Comparison of ENCODE assay signal across 15 cellular contexts in the genomic region with DNA sequence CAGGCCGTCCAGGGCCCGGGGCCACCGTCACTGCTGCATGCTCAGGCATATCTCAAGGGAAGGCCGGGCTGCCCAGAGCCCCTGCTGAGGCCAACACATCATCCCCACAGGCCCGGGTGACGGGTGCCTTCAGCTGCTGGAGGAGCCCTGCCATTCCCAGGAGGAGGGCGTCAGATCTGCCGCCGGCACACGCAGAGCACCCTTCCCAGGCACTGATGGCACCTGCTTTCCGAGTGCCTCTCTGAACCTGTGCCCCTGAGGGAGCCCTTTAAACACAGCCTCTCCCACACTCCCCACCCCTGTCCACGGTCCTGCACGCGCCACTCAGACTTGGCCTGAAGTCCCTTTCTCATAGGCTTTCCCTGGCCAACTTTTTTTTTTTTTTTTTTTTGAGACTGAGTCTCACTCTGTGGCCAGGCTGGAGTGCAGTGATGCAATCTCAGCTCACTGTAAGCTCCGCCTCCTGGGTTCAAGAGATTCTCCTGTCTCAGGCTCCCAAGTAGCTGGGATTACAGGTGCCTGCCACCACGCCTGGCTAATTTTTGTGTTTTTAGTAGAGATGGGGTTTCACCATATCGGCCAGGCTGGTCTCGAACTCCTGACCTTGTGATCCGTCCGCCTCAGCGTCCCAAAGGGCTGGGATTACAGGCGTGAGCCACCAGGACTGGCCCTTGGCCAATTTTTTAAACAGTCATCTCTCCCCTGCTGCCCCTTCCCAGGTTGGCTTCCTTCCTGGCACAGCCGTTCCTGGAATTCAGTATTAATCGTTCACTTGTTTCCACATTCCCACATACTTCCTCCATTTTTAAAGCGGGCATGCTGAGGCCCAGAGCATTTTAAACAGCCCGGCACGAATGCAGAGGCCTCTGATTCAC.
DNase-seq lines count a peak whose midpoint lies in the region; ATAC-seq and TF ChIP-seq lines count a peak whose summit lies in the region.
"Had no signal": no experiment of that assay in that cellular context is flagged by ENCODE, and none has a peak within 500 bp of the region (broad histone marks: within the 10 kb centered on the region; RNA-seq: fewer than 3 reads in every experiment).

No MANE protein-coding gene starts in this region.

- POLR2A ChIA-PET in naive thymus-derived CD4-positive, alpha-beta T cell (lab: Charles Lee) = no interaction called here

- H3K9me3 ChIP-seq in heart right ventricle = no peaks in the 10 kb centered on the region
- no peaks in the 10 kb centered on the region for H3K9me3 ChIP-seq in upper lobe of right lung
- H3K9me3 ChIP-seq in naive thymus-derived CD4-positive, alpha-beta T cell (ENCODE audit: control insufficient read depth in 2 of 3, low read length in 3 of 3) = no peaks in the 10 kb centered on the region
- H3K9me3 ChIP-seq: body of pancreas, SJSA1 had no signal

- intact Hi-C loops in cardiac septum (cut with DNase I) = no loop called here
- intact Hi-C loops in heart right ventricle (cut with DNase I) = no loop called here
- intact Hi-C loops in upper lobe of right lung (cut with DNase I) = no loop called here
- intact Hi-C loops in naive thymus-derived CD4-positive, alpha-beta T cell (cut with micrococcal nuclease) = no loop called here

- no peak for ATAC-seq in heart right ventricle
- ATAC-seq in upper lobe of right lung = no peak
- ATAC-seq in naive thymus-derived CD4-positive, alpha-beta T cell = no peak
- ATAC-seq: body of pancreas; stimulated activated memory B cell treated with anti-CD40 and anti-IgM and Interleukin-4, amounts not matched to agents 10 μg/mL and 1 μg/mL and 100 μg/mL, for 72 hours had no signal

- H3K4me1 ChIP-seq in heart right ventricle (peaks cover 0 to 13% (median 4%) of the 10 kb centered on the region in 9 donors), upper lobe of right lung (peaks cover 20% of the 10 kb centered on the region)
- H3K4me1 ChIP-seq in naive thymus-derived CD4-positive, alpha-beta T cell (ENCODE audit: control insufficient read depth in 2 of 2, insufficient read depth in 2 of 2, low read length in 2 of 2) = no peaks in the 10 kb centered on the region
- H3K4me1 ChIP-seq: body of pancreas, SJSA1 had no signal

- peaks cover 26% of the 10 kb centered on the region for H3K4me1 Mint-ChIP-seq in endothelial cell (ENCODE audit: unreplicated experiment)
- H3K4me1 Mint-ChIP-seq in nephron progenitor cell = peaks cover 66% of the 10 kb centered on the region
- no peaks in the 10 kb centered on the region for H3K4me1 Mint-ChIP-seq in naive thymus-derived CD4-positive, alpha-beta T cell

- H3K27me3 Mint-ChIP-seq in endothelial cell (ENCODE audit: unreplicated experiment) (peaks cover 3% of the 10 kb centered on the region), nephron progenitor cell (ENCODE audit: low read depth, poor library complexity) (peaks cover 10% of the 10 kb centered on the region)
- H3K27me3 Mint-ChIP-seq in naive thymus-derived CD4-positive, alpha-beta T cell = peaks cover 0 to 19% (median 0%) of the 10 kb centered on the region in 5 donors

- WGBS in heart right ventricle, 2 donors = 75 to 77% methylated on average over 27 of the region's 27 CpGs

- H3K27me3 ChIP-seq in heart right ventricle = peaks cover 0 to 58% (median 33%) of the 10 kb centered on the region in 7 donors
- H3K27me3 ChIP-seq in upper lobe of right lung = no peaks in the 10 kb centered on the region
- H3K27me3 ChIP-seq in naive thymus-derived CD4-positive, alpha-beta T cell (ENCODE audit: control insufficient read depth in 2 of 2, insufficient read depth in 2 of 2, low read length in 2 of 2) = no peaks in the 10 kb centered on the region
- H3K27me3 ChIP-seq: body of pancreas, SJSA1 had no signal

- H3K36me3 Mint-ChIP-seq in endothelial cell (ENCODE audit: low read depth, unreplicated experiment) (no peaks in the 10 kb centered on the region), nephron progenitor cell (ENCODE audit: low read depth) (peaks cover 4% of the 10 kb centered on the region)
- H3K36me3 Mint-ChIP-seq in naive thymus-derived CD4-positive, alpha-beta T cell = no peaks in the 10 kb centered on the region
- H3K36me3 Mint-ChIP-seq: stimulated activated memory B cell treated with anti-CD40 and anti-IgM and Interleukin-4, amounts not matched to agents 10 μg/mL and 1 μg/mL and 100 μg/mL, for 72 hours had no signal

- H3K4me3 Mint-ChIP-seq in endothelial cell (ENCODE audit: unreplicated experiment) = no peak overlapping the region
- peak overlapping the region; percentile 58 for H3K4me3 Mint-ChIP-seq in nephron progenitor cell
- H3K4me3 Mint-ChIP-seq in naive thymus-derived CD4-positive, alpha-beta T cell = no peak overlapping the region
- H3K4me3 Mint-ChIP-seq: stimulated activated memory B cell treated with anti-CD40 and anti-IgM and Interleukin-4, amounts not matched to agents 10 μg/mL and 1 μg/mL and 100 μg/mL, for 72 hours had no signal

- DNase-seq in cardiac septum (ENCODE audit: low spot score) (peak; percentile 33), heart right ventricle (no peak), endothelial cell (ENCODE audit: low spot score) (no peak), nephron progenitor cell (no peak), upper lobe of right lung (peak; percentile 60), NCI-H446 treated with DMSO at 0.1 percent for 48 hours (lab: John Stamatoyannopoulos, UW) (no peak)
- no peak for DNase-seq in naive thymus-derived CD4-positive, alpha-beta T cell
- no peak for DNase-seq in stimulated activated CD4-positive, alpha-beta T cell treated with anti-CD3 and anti-CD28 coated beads, Interleukin-15, amount 100 ng/mL, for 24 hours
- DNase-seq: NCI-H2171 treated with DMSO at 0.1 percent for 48 hours; NK-92 treated with Interleukin-12 subunit alpha and Interleukin-12 subunit beta, amount 100 ng/mL, for 24 hours; T1000 had no signal

- H3K27ac ChIP-seq in heart right ventricle (peak overlapping the region in 1 of 10 donors; percentile 43), upper lobe of right lung (peak overlapping the region; percentile 58)
- H3K27ac ChIP-seq in naive thymus-derived CD4-positive, alpha-beta T cell (ENCODE audit: low read depth, low read length) = no peak overlapping the region
- H3K27ac ChIP-seq: SJSA1 had no signal

- H3K9me3 Mint-ChIP-seq in endothelial cell (ENCODE audit: unreplicated experiment) (no peaks in the 10 kb centered on the region), nephron progenitor cell (peaks cover 15% of the 10 kb centered on the region)
- no peaks in the 10 kb centered on the region for H3K9me3 Mint-ChIP-seq in naive thymus-derived CD4-positive, alpha-beta T cell
- H3K9me3 Mint-ChIP-seq: activated T-helper 2 cell treated with anti-CD3 and anti-CD28 coated beads, Interferon-gamma antibody, Interleukin-2, Interleukin-4, amounts not matched to agents 10 μg/mL and 5 μg/mL and 100 μg/mL, durations not matched to agents 14 hours and 24 hours and 36 hours had no signal

- CTCF ChIA-PET in naive thymus-derived CD4-positive, alpha-beta T cell (lab: Charles Lee) = no interaction called here

- H3K4me3 ChIP-seq in heart right ventricle (no peak overlapping the region), upper lobe of right lung (no peak overlapping the region)
- no peak overlapping the region for H3K4me3 ChIP-seq in naive thymus-derived CD4-positive, alpha-beta T cell (ENCODE audit: low read length)
- H3K4me3 ChIP-seq: body of pancreas, SJSA1 had no signal

- peak overlapping the region; percentile 85 for H3K27ac Mint-ChIP-seq in endothelial cell (ENCODE audit: unreplicated experiment)
- peak overlapping the region; percentile 99 for H3K27ac Mint-ChIP-seq in nephron progenitor cell
- no peak overlapping the region for H3K27ac Mint-ChIP-seq in naive thymus-derived CD4-positive, alpha-beta T cell
- H3K27ac Mint-ChIP-seq: activated T-helper 2 cell treated with anti-CD3 and anti-CD28 coated beads, Interferon-gamma antibody, Interleukin-2, Interleukin-4, amounts not matched to agents 10 μg/mL and 5 μg/mL and 100 μg/mL, durations not matched to agents 14 hours and 24 hours and 36 hours; stimulated activated memory B cell treated with anti-CD40 and anti-IgM and Interleukin-4, amounts not matched to agents 10 μg/mL and 1 μg/mL and 100 μg/mL, for 72 hours had no signal

- H3K36me3 ChIP-seq in heart right ventricle (no peaks in the 10 kb centered on the region), upper lobe of right lung (no peaks in the 10 kb centered on the region)
- no peaks in the 10 kb centered on the region for H3K36me3 ChIP-seq in naive thymus-derived CD4-positive, alpha-beta T cell (ENCODE audit: control insufficient read depth in 2 of 3, insufficient read depth in 3 of 3, low read length in 3 of 3)
- H3K36me3 ChIP-seq: SJSA1 had no signal

- TF ChIP-seq CTCF in heart right ventricle (IDR thresholded peaks at IDR 0.05) = no peak
- no peak for TF ChIP-seq CTCF in endothelial cell (IDR thresholded peaks at IDR 0.05; ENCODE audit: unreplicated experiment)
- TF ChIP-seq CTCF in nephron progenitor cell (IDR thresholded peaks at IDR 0.05) = no peak
- TF ChIP-seq CTCF in upper lobe of right lung (IDR thresholded peaks at IDR 0.05) = no peak

Comparison
In these comparisons a context has a peak if more than half of its experiments do, and no peak if none do; other contexts are left out.
1. DNase-seq: peak in cardiac septum (single experiment) and upper lobe of right lung (single experiment); none in heart right ventricle (0 of 2), endothelial cell (single experiment), nephron progenitor cell (single experiment), naive thymus-derived CD4-positive, alpha-beta T cell (0 of 9), stimulated activated CD4-positive, alpha-beta T cell treated with anti-CD3 and anti-CD28 coated beads, Interleukin-15, amount 100 ng/mL, for 24 hours (single experiment) and NCI-H446 treated with DMSO at 0.1 percent for 48 hours (single experiment).
2. H3K27ac Mint-ChIP-seq: peak in endothelial cell (single experiment) and nephron progenitor cell (single experiment); none in naive thymus-derived CD4-positive, alpha-beta T cell (0 of 9).